Comparison of ENCODE assay signal across 10 cellular contexts in genomic region chr11:3123316-3123715, GRCh38. TPM values are rescaled to one million over a fixed set of nuclear protein-coding genes. Genes with fewer than 3 reads are reported as not detected.
DNase-seq lines count a peak whose midpoint lies in the region; ATAC-seq and TF ChIP-seq lines count a peak whose summit lies in the region.
"Had no signal": no experiment of that assay in that cellular context is flagged by ENCODE, and none has a peak within 500 bp of the region (broad histone marks: within the 10 kb centered on the region; RNA-seq: fewer than 3 reads in every experiment).

No MANE protein-coding gene starts in this region.

- peak in 1 of 6 experiments; percentile 26 for TF ChIP-seq CTCF in esophagus squamous epithelium (IDR thresholded peaks at IDR 0.05)
- no peak for TF ChIP-seq CTCF in ovary (IDR thresholded peaks at IDR 0.05)

- no peak for ATAC-seq in GM21576 (IDR thresholded peaks at IDR 0.05; ENCODE audit: unreplicated experiment)
- no peak for ATAC-seq in GM21423 (IDR thresholded peaks at IDR 0.05; ENCODE audit: unreplicated experiment)
- no peak for ATAC-seq in stimulated activated memory B cell treated with anti-CD40 and anti-IgM and Interleukin-4, amounts not matched to agents 10 μg/mL and 1 μg/mL and 100 μg/mL, for 72 hours
- ATAC-seq in GM21367 (IDR thresholded peaks at IDR 0.05; ENCODE audit: unreplicated experiment): no peak

- WGBS in esophagus squamous epithelium, 2 donors: 37 to 41% methylated on average over 16 of the region's 17 CpGs
- WGBS in ovary, 3 donors: 39 to 48% (median 44%) methylated on average over 17 of the region's 17 CpGs

- peak; percentile 58 for DNase-seq in COR-L47 (lab: John Stamatoyannopoulos, UW)
- peak; percentile 85 to 96 for DNase-seq in NCI-H446 (lab: John Stamatoyannopoulos, UW)
- no peak for DNase-seq in esophagus squamous epithelium (lab: John Stamatoyannopoulos, UW)
- peak; percentile 70 to 85 (median 73) for DNase-seq in ovary

- no peaks in the 10 kb centered on the region for H3K9me3 Mint-ChIP-seq in stimulated activated memory B cell treated with anti-CD40 and anti-IgM and Interleukin-4, amounts not matched to agents 10 μg/mL and 1 μg/mL and 100 μg/mL, for 72 hours
- H3K9me3 Mint-ChIP-seq: activated T-helper 1 cell treated with anti-CD3 and anti-CD28 coated beads, Interleukin-12 subunit alpha, Interleukin-12 subunit beta, Interleukin-2, Interleukin-4 antibody, amounts not matched to agents 30 ng/mL and 10 ng/mL and 1 ng/mL, durations not matched to agents 14 hours and 24 hours and 36 hours had no signal

- peaks cover 35% of the 10 kb centered on the region for H3K27me3 Mint-ChIP-seq in stimulated activated memory B cell treated with anti-CD40 and anti-IgM and Interleukin-4, amounts not matched to agents 10 μg/mL and 1 μg/mL and 100 μg/mL, for 72 hours

- H3K4me3 ChIP-seq in esophagus squamous epithelium (peak overlapping the region in 1 of 4 donors; percentile 14), ovary (no peak overlapping the region)

- H3K36me3 ChIP-seq in esophagus squamous epithelium: peaks cover 0 to 66% (median 0%) of the 10 kb centered on the region in 3 donors
- no peaks in the 10 kb centered on the region for H3K36me3 ChIP-seq in ovary

- H3K9me3 ChIP-seq in esophagus squamous epithelium (no peaks in the 10 kb centered on the region), ovary (no peaks in the 10 kb centered on the region)

- H3K27ac ChIP-seq in esophagus squamous epithelium (peak overlapping the region; percentile 37 to 85 (median 80)), ovary (no peak overlapping the region)
- H3K27ac ChIP-seq: HL-60 had no signal

- no peak for TF ChIP-seq EP300 in ovary (IDR thresholded peaks at IDR 0.05)

- H3K27me3 ChIP-seq in esophagus squamous epithelium (no peaks in the 10 kb centered on the region), ovary (no peaks in the 10 kb centered on the region)

- H3K27ac Mint-ChIP-seq in stimulated activated memory B cell treated with anti-CD40 and anti-IgM and Interleukin-4, amounts not matched to agents 10 μg/mL and 1 μg/mL and 100 μg/mL, for 72 hours: no peak overlapping the region
- H3K27ac Mint-ChIP-seq: activated T-helper 1 cell treated with anti-CD3 and anti-CD28 coated beads, Interleukin-12 subunit alpha, Interleukin-12 subunit beta, Interleukin-2, Interleukin-4 antibody, amounts not matched to agents 30 ng/mL and 10 ng/mL and 1 ng/mL, durations not matched to agents 14 hours and 24 hours and 36 hours had no signal

- intact Hi-C loops in esophagus squamous epithelium (cut with DNase I): no loop called here
- intact Hi-C loops in ovary (cut with DNase I): no loop called here

- no peak for TF ChIP-seq POLR2A in esophagus squamous epithelium (IDR thresholded peaks at IDR 0.05)
- no peak for TF ChIP-seq POLR2A in ovary (IDR thresholded peaks at IDR 0.05)

- peaks cover 16 to 53% (median 26%) of the 10 kb centered on the region in 3 donors for H3K4me1 ChIP-seq in esophagus squamous epithelium
- peaks cover 7% of the 10 kb centered on the region for H3K4me1 ChIP-seq in ovary (ENCODE audit: insufficient read depth)

- no peak overlapping the region for H3K4me3 Mint-ChIP-seq in stimulated activated memory B cell treated with anti-CD40 and anti-IgM and Interleukin-4, amounts not matched to agents 10 μg/mL and 1 μg/mL and 100 μg/mL, for 72 hours
- H3K4me3 Mint-ChIP-seq: activated T-helper 1 cell treated with anti-CD3 and anti-CD28 coated beads, Interleukin-12 subunit alpha, Interleukin-12 subunit beta, Interleukin-2, Interleukin-4 antibody, amounts not matched to agents 30 ng/mL and 10 ng/mL and 1 ng/mL, durations not matched to agents 14 hours and 24 hours and 36 hours had no signal

- H3K36me3 Mint-ChIP-seq in stimulated activated memory B cell treated with anti-CD40 and anti-IgM and Interleukin-4, amounts not matched to agents 10 μg/mL and 1 μg/mL and 100 μg/mL, for 72 hours: no peaks in the 10 kb centered on the region

- H3K4me1 Mint-ChIP-seq in stimulated activated memory B cell treated with anti-CD40 and anti-IgM and Interleukin-4, amounts not matched to agents 10 μg/mL and 1 μg/mL and 100 μg/mL, for 72 hours: no peaks in the 10 kb centered on the region

RNA-seq across cellular contexts. Expression of gene OSBPL5, which starts 41.8 kb away (rescaled TPM):
- total RNA-seq in esophagus squamous epithelium (10 to 100 TPM; 11.9 to 30.9 (median 17.9) TPM), ovary (10 to 100 TPM; 12.5 to 41.0 (median 34.1) TPM)
- polyA plus RNA-seq in ovary: 10 to 100 TPM in 1 of 2 donors, 1 to 10 TPM in 1; 3.0 to 23.3 TPM

Comparison
In these comparisons a context has a peak if more than half of its experiments do, and no peak if none do; other contexts are left out.
1. H3K27ac ChIP-seq: peak in esophagus squamous epithelium (4 of 4); none in ovary (0 of 2).